Comparison of ENCODE assay signal across 9 cellular contexts in genomic region chr17:32265896-32266388, GRCh38. TPM values are rescaled to one million over a fixed set of nuclear protein-coding genes. Genes with fewer than 3 reads are reported as not detected.
A peak's percentile ranks its signal among the peaks of the same experiment; 100 is the strongest.
DNase-seq lines count a peak whose midpoint lies in the region; ATAC-seq and TF ChIP-seq lines count a peak whose summit lies in the region.
"Had no signal": no experiment of that assay in that cellular context is flagged by ENCODE, and none has a peak within 500 bp of the region (broad histone marks: within the 10 kb centered on the region; RNA-seq: fewer than 3 reads in every experiment).

No MANE protein-coding gene starts in this region.

- H3K36me3 ChIP-seq in SK-N-MC (ENCODE audit: insufficient read depth, low read length) (no peaks in the 10 kb centered on the region), skeletal muscle tissue (ENCODE audit: control insufficient read depth in 3 of 3, insufficient read depth in 3 of 3, low read length in 3 of 3) (no peaks in the 10 kb centered on the region)

- no peaks in the 10 kb centered on the region for H3K4me1 Mint-ChIP-seq in HFFc6 (ENCODE audit: low read depth)

- no peaks in the 10 kb centered on the region for H3K9me3 ChIP-seq in SK-N-MC (ENCODE audit: low read depth, low read length)
- H3K9me3 ChIP-seq in right cardiac atrium (ENCODE audit: control insufficient read depth, low read length): no peaks in the 10 kb centered on the region
- H3K9me3 ChIP-seq in skeletal muscle tissue (ENCODE audit: control insufficient read depth in 3 of 3, low read length in 3 of 3): no peaks in the 10 kb centered on the region

- H3K27ac Mint-ChIP-seq in HFFc6: no peak overlapping the region

- WGBS in right cardiac atrium: under 1% methylated on average over 81 of the region's 81 CpGs

- H3K27me3 Mint-ChIP-seq in HFFc6 (ENCODE audit: insufficient read depth): peaks cover 66% of the 10 kb centered on the region

- H3K4me1 ChIP-seq in right cardiac atrium (ENCODE audit: control insufficient read depth, insufficient read depth, low read length): no peaks in the 10 kb centered on the region
- peaks cover 15 to 19% (median 19%) of the 10 kb centered on the region in 3 donors for H3K4me1 ChIP-seq in skeletal muscle tissue (ENCODE audit: control insufficient read depth in 3 of 3, insufficient read depth in 3 of 3, low read length in 3 of 3)

- H3K4me3 ChIP-seq in SK-N-MC (peak overlapping the region; percentile 72), right cardiac atrium (ENCODE audit: low read length) (peak overlapping the region; percentile 42), skeletal muscle tissue (ENCODE audit: low read length in 3 of 3) (peak overlapping the region; percentile 30 to 69 (median 64))

- H3K9me3 Mint-ChIP-seq in HFFc6: no peaks in the 10 kb centered on the region

- H3K27ac ChIP-seq in SK-N-MC: no peak overlapping the region
- H3K27ac ChIP-seq in right cardiac atrium (ENCODE audit: low read length): no peak overlapping the region
- no peak overlapping the region for H3K27ac ChIP-seq in skeletal muscle tissue (ENCODE audit: low read depth, low read length)

- intact Hi-C loops in right cardiac atrium (cut with DNase I): no loop called here

- H3K36me3 Mint-ChIP-seq in HFFc6 (ENCODE audit: low read depth): no peaks in the 10 kb centered on the region

- H3K9ac ChIP-seq in SK-N-MC (ENCODE audit: insufficient read length) (no peak overlapping the region), skeletal muscle tissue (ENCODE audit: low read depth in 1 of 3, low read length in 3 of 3) (peak overlapping the region in 1 of 3 donors; percentile 69)

- ATAC-seq in right cardiac atrium (no peak), HG03175 (IDR thresholded peaks at IDR 0.05; ENCODE audit: unreplicated experiment) (no peak)

- DNase-seq in GM20000 (ENCODE audit: low spot score): peak; percentile 65
- no peak for DNase-seq in SK-N-MC (ENCODE audit: low read depth, low spot score)
- DNase-seq in right cardiac atrium: no peak
- no peak for DNase-seq in HFFc6
- no peak for DNase-seq in NCI-H128 (lab: John Stamatoyannopoulos, UW; ENCODE audit: unreplicated experiment)
- DNase-seq in NCI-H748 treated with DMSO at 0.1 percent for 48 hours (lab: John Stamatoyannopoulos, UW): no peak
- DNase-seq: NCI-H510A had no signal

- H3K4me3 Mint-ChIP-seq in HFFc6: no peak overlapping the region

- TF ChIP-seq CTCF in GM20000 (IDR thresholded peaks at IDR 0.05; ENCODE audit: extremely low read depth, missing control alignments) (no peak), HFFc6 (IDR thresholded peaks at IDR 0.05) (no peak)

- no peaks in the 10 kb centered on the region for H3K27me3 ChIP-seq in right cardiac atrium (ENCODE audit: control insufficient read depth, insufficient read depth)
- peaks cover 36 to 62% (median 53%) of the 10 kb centered on the region in 3 donors for H3K27me3 ChIP-seq in skeletal muscle tissue (ENCODE audit: control insufficient read depth in 3 of 3, insufficient read depth in 3 of 3, low read length in 3 of 3)

RNA-seq across cellular contexts. Expression of gene RHBDL3, which starts 0.3 kb away (rescaled TPM):
- total RNA-seq in right cardiac atrium (10 to 100 TPM; 19.6 to 51.1 (median 38.3) TPM), skeletal muscle tissue (1.0 TPM)
- 40.0 TPM for polyA plus RNA-seq in right cardiac atrium
- total RNA-seq in HFFc6 (2021; fragmentation: NEBNext Ultra II Directional; extraction: Animal tissue kit (Norgen Biotek cat#: 25700)): under 1 TPM in 1 of 6 experiments, not detected in 5; 0.07 TPM

Comparison
In these comparisons a context has a peak if more than half of its experiments do, and no peak if none do; other contexts are left out.
1. RNA of gene RHBDL3, which starts 0.3 kb away (total RNA-seq): 19.6 to 51.1 TPM in right cardiac atrium; 1.0 TPM in skeletal muscle tissue (single experiment) and 0.07 TPM in HFFc6; every median in the first group is over 10 times any median in the second.
2. Peak in every context shown above with its lines, with median percentiles within 50 percentile points of each other: H3K4me3 ChIP-seq.